ENCODE assay signal across 8 cellular contexts in the genomic region with DNA sequence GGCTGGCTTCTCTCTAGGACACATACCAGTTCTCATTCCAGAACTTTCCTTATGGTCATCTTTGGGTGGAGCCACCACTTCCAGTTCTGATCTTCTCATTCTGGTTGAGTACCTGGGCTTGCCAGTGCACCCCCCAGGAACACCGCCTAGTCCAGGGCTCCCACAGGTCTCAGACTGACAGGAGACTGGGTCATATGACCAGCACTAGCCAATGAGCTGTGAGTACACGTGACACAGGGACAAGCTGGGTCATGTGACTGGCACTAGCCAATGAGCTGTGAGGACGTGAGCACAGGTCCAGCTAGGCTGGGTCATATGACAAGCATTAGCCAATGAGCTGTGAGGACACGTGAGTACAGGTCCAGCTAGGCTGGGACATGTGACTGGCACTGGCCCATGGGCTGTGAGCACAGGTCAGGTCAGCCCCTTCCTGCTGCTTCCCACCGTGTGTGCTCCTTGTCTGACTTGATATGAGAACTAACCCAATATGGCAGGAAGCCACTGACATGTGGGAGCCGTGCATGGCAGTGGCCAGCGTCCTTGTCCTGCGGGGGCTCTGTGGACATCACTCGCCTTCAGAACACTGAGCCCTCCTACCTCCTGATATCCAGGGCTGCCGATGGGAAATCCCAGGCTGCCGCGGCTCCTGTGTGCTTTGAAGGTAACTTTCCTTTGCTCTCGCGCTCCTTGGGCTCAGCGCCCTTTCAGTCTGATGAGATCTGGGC. TPM values are rescaled to one million over a fixed set of nuclear protein-coding genes. Genes with fewer than 3 reads are reported as not detected.
DNase-seq lines count a peak whose midpoint lies in the region; ATAC-seq and TF ChIP-seq lines count a peak whose summit lies in the region.

No MANE protein-coding gene starts in this region.

- H3K4me1 ChIP-seq in osteoblast (ENCODE audit: insufficient read depth, low read length) = no peaks in the 10 kb centered on the region

- peak overlapping the region; percentile 17; the same call in 1 of the 2 replicates for H3K4me3 Mint-ChIP-seq in WTC11
- no peak overlapping the region for H3K4me3 Mint-ChIP-seq in natural killer cell treated with Interleukin-12 subunit alpha and Interleukin-12 subunit beta and Interleukin-15 and Interleukin-18, amount 100 ng/mL, for 72 hours

- no peak overlapping the region; the same call in 1 of the 2 replicates for H3K27ac Mint-ChIP-seq in WTC11
- no peak overlapping the region for H3K27ac Mint-ChIP-seq in natural killer cell treated with Interleukin-12 subunit alpha and Interleukin-12 subunit beta and Interleukin-15 and Interleukin-18, amount 100 ng/mL, for 72 hours

- no peak overlapping the region for H3K27ac ChIP-seq in osteoblast (ENCODE audit: low read depth, low read length)

- TF ChIP-seq CTCF in WTC11 (IDR thresholded peaks at IDR 0.05) = no peak
- TF ChIP-seq CTCF in osteoblast (IDR thresholded peaks at IDR 0.05; ENCODE audit: extremely low read depth, low read depth, low read length) = no peak

- no peak overlapping the region for H3K4me2 ChIP-seq in osteoblast (ENCODE audit: insufficient read depth, low read length)

- no peaks in the 10 kb centered on the region for H3K27me3 ChIP-seq in osteoblast (ENCODE audit: insufficient read depth, low read length)

- H3K79me2 ChIP-seq in osteoblast (ENCODE audit: insufficient read depth, low read length) = no peaks in the 10 kb centered on the region

- no peak overlapping the region for H2AFZ ChIP-seq in osteoblast (ENCODE audit: low read length)

- peaks cover 10% of the 10 kb centered on the region for H3K9me3 Mint-ChIP-seq in WTC11
- no peaks in the 10 kb centered on the region for H3K9me3 Mint-ChIP-seq in natural killer cell treated with Interleukin-12 subunit alpha and Interleukin-12 subunit beta and Interleukin-15 and Interleukin-18, amount 100 ng/mL, for 72 hours

- no peaks in the 10 kb centered on the region for H3K9me3 ChIP-seq in osteoblast (ENCODE audit: low read depth, low read length)

- H3K4me3 ChIP-seq in osteoblast (ENCODE audit: insufficient read depth, low read length) = no peak overlapping the region

- POLR2A ChIA-PET in WTC11 (lab: Charles Lee) = no interaction called here

- DNase-seq in NCI-H146 (lab: John Stamatoyannopoulos, UW) (peak; percentile 4), NCI-H146 treated with DMSO at 0.1 percent for 48 hours (lab: John Stamatoyannopoulos, UW; ENCODE audit: unreplicated experiment) (no peak), LoVo (ENCODE audit: low spot score) (peak; percentile 38), WTC11 (ENCODE audit: low spot score) (peak; percentile 51), osteoblast (ENCODE audit: insufficient read length, low spot score, missing footprints) (no peak), NCI-H1105 treated with DMSO at 0.1 percent for 48 hours (lab: John Stamatoyannopoulos, UW) (no peak), DMS79 treated with DMSO at 0.1 percent for 48 hours (lab: John Stamatoyannopoulos, UW) (no peak)
- DNase-seq in natural killer cell treated with Interleukin-12 subunit alpha and Interleukin-12 subunit beta and Interleukin-15 and Interleukin-18, amount 100 ng/mL, for 72 hours (ENCODE audit: low spot score) = no peak

- CTCF ChIA-PET in WTC11 (lab: Charles Lee) = interaction anchor here (0.5 to 2.1 kb wide), 4 partner anchors 29 to 1580 kb away, joined by 3 to 7 read pairs (median 4); no protein-coding TSS in a partner anchor

- peak; percentile 45 for ATAC-seq in WTC11
- peak; percentile 55 to 64 for ATAC-seq in natural killer cell treated with Interleukin-12 subunit alpha and Interleukin-12 subunit beta and Interleukin-15 and Interleukin-18, amount 100 ng/mL, for 72 hours

- no peaks in the 10 kb centered on the region; the same call in 1 of the 2 replicates for H3K27me3 Mint-ChIP-seq in WTC11 (ENCODE audit: low read depth)
- no peaks in the 10 kb centered on the region for H3K27me3 Mint-ChIP-seq in natural killer cell treated with Interleukin-12 subunit alpha and Interleukin-12 subunit beta and Interleukin-15 and Interleukin-18, amount 100 ng/mL, for 72 hours

- no peaks in the 10 kb centered on the region for H3K36me3 ChIP-seq in osteoblast (ENCODE audit: insufficient read depth, low read length)

- H3K36me3 Mint-ChIP-seq in WTC11 = no peaks in the 10 kb centered on the region
- H3K36me3 Mint-ChIP-seq in natural killer cell treated with Interleukin-12 subunit alpha and Interleukin-12 subunit beta and Interleukin-15 and Interleukin-18, amount 100 ng/mL, for 72 hours = no peaks in the 10 kb centered on the region

- H3K4me1 Mint-ChIP-seq in WTC11 = 0 out of 2 replicates have a peak, but pooled peaks cover 5% of the 10 kb centered on the region
- H3K4me1 Mint-ChIP-seq in natural killer cell treated with Interleukin-12 subunit alpha and Interleukin-12 subunit beta and Interleukin-15 and Interleukin-18, amount 100 ng/mL, for 72 hours (ENCODE audit: low read depth in 2 of 2) = peaks cover 0 to 7% of the 10 kb centered on the region in 2 donors

- no peaks in the 10 kb centered on the region for H4K20me1 ChIP-seq in osteoblast (ENCODE audit: insufficient read depth, low read length)

TF ChIP-seq in WTC11, 78 proteins besides CTCF, POLR2A, EP300 and RAD21:
- TF ChIP-seq GABPB1 (CRISPR knock-in tag; IDR thresholded peaks at IDR 0.05) (no peak), NFYB (CRISPR knock-in tag; conservative IDR thresholded peaks at IDR 0.05; ENCODE audit: low read depth) (peak; percentile 84), JAZF1 (CRISPR knock-in tag; IDR thresholded peaks at IDR 0.05) (no peak)
- TF ChIP-seq, protein P1, sequence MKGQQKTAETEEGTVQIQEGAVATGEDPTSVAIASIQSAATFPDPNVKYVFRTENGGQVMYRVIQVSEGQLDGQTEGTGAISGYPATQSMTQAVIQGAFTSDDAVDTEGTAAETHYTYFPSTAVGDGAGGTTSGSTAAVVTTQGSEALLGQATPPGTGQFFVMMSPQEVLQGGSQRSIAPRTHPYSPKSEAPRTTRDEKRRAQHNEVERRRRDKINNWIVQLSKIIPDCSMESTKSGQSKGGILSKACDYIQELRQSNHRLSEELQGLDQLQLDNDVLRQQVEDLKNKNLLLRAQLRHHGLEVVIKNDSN (CRISPR knock-in tag; IDR thresholded peaks at IDR 0.05) = peak; percentile 96
- TF ChIP-seq, protein P2, sequence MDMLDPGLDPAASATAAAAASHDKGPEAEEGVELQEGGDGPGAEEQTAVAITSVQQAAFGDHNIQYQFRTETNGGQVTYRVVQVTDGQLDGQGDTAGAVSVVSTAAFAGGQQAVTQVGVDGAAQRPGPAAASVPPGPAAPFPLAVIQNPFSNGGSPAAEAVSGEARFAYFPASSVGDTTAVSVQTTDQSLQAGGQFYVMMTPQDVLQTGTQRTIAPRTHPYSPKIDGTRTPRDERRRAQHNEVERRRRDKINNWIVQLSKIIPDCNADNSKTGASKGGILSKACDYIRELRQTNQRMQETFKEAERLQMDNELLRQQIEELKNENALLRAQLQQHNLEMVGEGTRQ (CRISPR knock-in tag; IDR thresholded peaks at IDR 0.05) = peak; percentile 97
- TF ChIP-seq, protein P3, sequence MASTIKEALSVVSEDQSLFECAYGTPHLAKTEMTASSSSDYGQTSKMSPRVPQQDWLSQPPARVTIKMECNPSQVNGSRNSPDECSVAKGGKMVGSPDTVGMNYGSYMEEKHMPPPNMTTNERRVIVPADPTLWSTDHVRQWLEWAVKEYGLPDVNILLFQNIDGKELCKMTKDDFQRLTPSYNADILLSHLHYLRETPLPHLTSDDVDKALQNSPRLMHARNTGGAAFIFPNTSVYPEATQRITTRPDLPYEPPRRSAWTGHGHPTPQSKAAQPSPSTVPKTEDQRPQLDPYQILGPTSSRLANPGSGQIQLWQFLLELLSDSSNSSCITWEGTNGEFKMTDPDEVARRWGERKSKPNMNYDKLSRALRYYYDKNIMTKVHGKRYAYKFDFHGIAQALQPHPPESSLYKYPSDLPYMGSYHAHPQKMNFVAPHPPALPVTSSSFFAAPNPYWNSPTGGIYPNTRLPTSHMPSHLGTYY (CRISPR knock-in tag; IDR thresholded peaks at IDR 0.05) = no peak
- TF ChIP-seq, protein P4, sequence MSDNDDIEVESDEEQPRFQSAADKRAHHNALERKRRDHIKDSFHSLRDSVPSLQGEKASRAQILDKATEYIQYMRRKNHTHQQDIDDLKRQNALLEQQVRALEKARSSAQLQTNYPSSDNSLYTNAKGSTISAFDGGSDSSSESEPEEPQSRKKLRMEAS (CRISPR knock-in tag; IDR thresholded peaks at IDR 0.05) = peak; percentile 71

RNA-seq across cellular contexts. Expression of a gene that starts 22.7 kb away (rescaled TPM):
- total RNA-seq in WTC11 (2021) = not detected in 3 replicates
- not detected for total RNA-seq in natural killer cell treated with Interleukin-12 subunit alpha and Interleukin-12 subunit beta and Interleukin-15 and Interleukin-18, amount 100 ng/mL, for 72 hours
- total RNA-seq in osteoblast = not detected in 2 replicates

RNA-seq across cellular contexts. Expression of a gene that starts 34.0 kb away (rescaled TPM):
- total RNA-seq in WTC11 (2021) (0.16 TPM in 1 of 3 replicates, not detected in the others), osteoblast (not detected in 2 replicates)
- total RNA-seq in natural killer cell treated with Interleukin-12 subunit alpha and Interleukin-12 subunit beta and Interleukin-15 and Interleukin-18, amount 100 ng/mL, for 72 hours = not detected

RNA-seq across cellular contexts. Expression of a gene that starts 41.3 kb away (rescaled TPM):
- total RNA-seq in WTC11 (2021) (not detected in 3 replicates), osteoblast (not detected in 2 replicates)
- not detected for total RNA-seq in natural killer cell treated with Interleukin-12 subunit alpha and Interleukin-12 subunit beta and Interleukin-15 and Interleukin-18, amount 100 ng/mL, for 72 hours

RNA-seq across cellular contexts. Expression of a gene that starts 56.2 kb away (rescaled TPM):
- not detected in 3 replicates for total RNA-seq in WTC11 (2021)
- not detected for total RNA-seq in natural killer cell treated with Interleukin-12 subunit alpha and Interleukin-12 subunit beta and Interleukin-15 and Interleukin-18, amount 100 ng/mL, for 72 hours
- not detected in 2 replicates for total RNA-seq in osteoblast

Comparison
In these comparisons a context has a peak if more than half of its experiments do, and no peak if none do; other contexts are left out.
1. DNase-seq: peak in NCI-H146 (single experiment), LoVo (single experiment) and WTC11 (single experiment); none in NCI-H146 treated with DMSO at 0.1 percent for 48 hours (single experiment), natural killer cell treated with Interleukin-12 subunit alpha and Interleukin-12 subunit beta and Interleukin-15 and Interleukin-18, amount 100 ng/mL, for 72 hours (single experiment), osteoblast (single experiment), NCI-H1105 treated with DMSO at 0.1 percent for 48 hours (single experiment) and DMS79 treated with DMSO at 0.1 percent for 48 hours (single experiment).